2 cellular contexts compared by ENCODE assay signal in genomic region chr11:118099838-118100570, GRCh38.
TF ChIP-seq lines count a peak whose summit lies in the region.

No MANE protein-coding gene starts in this region.

TF ChIP-seq in WTC11, 78 proteins besides CTCF, POLR2A, EP300 and RAD21:
- TF ChIP-seq PRRX2 (CRISPR knock-in tag; IDR thresholded peaks at IDR 0.05) (no peak), ESRRA (CRISPR knock-in tag; IDR thresholded peaks at IDR 0.05; ENCODE audit: borderline replicate concordance) (0 out of 2 replicates have a peak, but pooled peaks have one; percentile 71), MXD4 (CRISPR knock-in tag; IDR thresholded peaks at IDR 0.05; ENCODE audit: borderline replicate concordance) (no peak)
TF ChIP-seq in WTC11: peak in this region for 1.

TF ChIP-seq in H1, 55 proteins besides CTCF, POLR2A, EP300 and RAD21:
- TF ChIP-seq KDM1A (IDR thresholded peaks at IDR 0.05; ENCODE audit: borderline replicate concordance, low read length) (0 out of 2 replicates have a peak, but pooled peaks have one; percentile 9), SP2 (IDR thresholded peaks at IDR 0.05; ENCODE audit: low read length) (no peak)
